26 cellular contexts compared by ENCODE assay signal in the genomic region with DNA sequence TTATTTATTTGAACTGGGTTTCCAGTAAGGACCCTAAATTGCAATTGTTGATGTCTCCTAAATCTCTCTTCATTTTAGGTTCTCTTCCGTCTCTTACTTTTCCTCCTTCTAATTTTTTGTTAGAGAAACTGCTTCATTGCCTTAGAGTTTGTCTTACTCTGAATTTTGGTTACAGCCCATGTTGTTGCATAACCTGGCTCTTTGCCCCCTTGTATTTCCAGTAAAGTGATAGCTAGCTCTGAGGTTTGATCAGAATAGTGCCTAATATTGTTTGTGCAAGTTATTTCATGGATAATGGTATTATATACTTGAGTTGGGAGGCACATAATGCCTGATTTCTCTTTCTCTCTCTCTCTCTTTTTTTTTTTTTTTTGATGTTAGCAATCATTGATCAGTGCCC.
DNase-seq lines count a peak whose midpoint lies in the region; ATAC-seq lines count a peak whose summit lies in the region.
"Had no signal": no experiment of that assay in that cellular context is flagged by ENCODE, and none has a peak within 500 bp of the region (broad histone marks: within the 10 kb centered on the region; RNA-seq: fewer than 3 reads in every experiment).

No MANE protein-coding gene starts in this region.

- POLR2A ChIA-PET in activated CD4-positive, alpha-beta T cell treated with anti-CD3 and anti-CD28 coated beads, Interleukin-2, amount 10 ng/mL, durations not matched to agents 7 days and 5 days (lab: Charles Lee): no interaction called here
- POLR2A ChIA-PET in CD4-positive, alpha-beta memory T cell (lab: Charles Lee; ENCODE audit: partially characterized antibody): no interaction called here

- CTCF ChIA-PET in activated CD4-positive, alpha-beta T cell treated with anti-CD3 and anti-CD28 coated beads, Interleukin-2, amount 10 ng/mL, durations not matched to agents 7 days and 5 days (lab: Charles Lee): no interaction called here
- CTCF ChIA-PET in CD4-positive, alpha-beta memory T cell (lab: Charles Lee; ENCODE audit: partially characterized antibody): no interaction called here

- H3K36me3 ChIP-seq in CD4-positive, alpha-beta memory T cell (ENCODE audit: insufficient read depth, low read length): no peaks in the 10 kb centered on the region
- H3K36me3 ChIP-seq: left lung, ovary had no signal

- ATAC-seq in central memory CD8-positive, alpha-beta T cell (replicated peaks; ENCODE audit: extremely low read depth, poor library complexity, severe bottlenecking): no peak
- ATAC-seq in sciatic nerve (peak; percentile 74), HG03095 (IDR thresholded peaks at IDR 0.05; ENCODE audit: unreplicated experiment) (no peak)
- ATAC-seq: foreskin keratinocyte; stimulated activated naive CD8-positive, alpha-beta T cell treated with anti-CD3 and anti-CD28 coated beads, Interleukin-15, Interleukin-2, amounts not matched to agents 100 U/mL and 50 U/mL, for 24 hours had no signal

- DNase-seq in activated CD4-positive, alpha-beta T cell treated with anti-CD3 and anti-CD28 coated beads, Interleukin-2, amount 10 ng/mL, durations not matched to agents 7 days and 5 days: no peak
- DNase-seq in activated CD4-positive, alpha-beta T cell treated with anti-CD3 and anti-CD28 coated beads for 1 hour: no peak
- no peak for DNase-seq in CD4-positive, alpha-beta memory T cell
- DNase-seq in central memory CD8-positive, alpha-beta T cell (ENCODE audit: low spot score in 2 of 2): no peak
- DNase-seq in sciatic nerve (ENCODE audit: low spot score) (no peak), pons (ENCODE audit: low spot score) (no peak), KG1 (lab: John Stamatoyannopoulos, UW) (no peak)
- DNase-seq: activated naive CD8-positive, alpha-beta T cell treated with anti-CD3 and anti-CD28 coated beads for 36 hours; cerebellar nuclear complex; COR-L47; foreskin keratinocyte; GDM1; hippocampal formation; left lung; NCI-H446 treated with DMSO at 0.1 percent for 48 hours; nephron progenitor cell; OCI-M1; stimulated activated CD4-positive, alpha-beta T cell treated with anti-CD3 and anti-CD28 coated beads, Interleukin-12 subunit alpha, Interleukin-12 subunit beta, amount 100 ng/mL, for 4 hours; stimulated activated CD4-positive, alpha-beta T cell treated with anti-CD3 and anti-CD28 coated beads, Interleukin-4, amount 100 ng/mL, for 24 hours; stimulated activated naive CD8-positive, alpha-beta T cell treated with anti-CD3 and anti-CD28 coated beads, Interleukin-15, Interleukin-2, amounts not matched to agents 100 U/mL and 50 U/mL, for 24 hours; trophoblast cell had no signal

- H3K4me3 ChIP-seq in CD4-positive, alpha-beta memory T cell (ENCODE audit: low read length in 2 of 2): no peak overlapping the region
- H3K4me3 ChIP-seq: left lung, ovary had no signal

- H3K27ac ChIP-seq in CD4-positive, alpha-beta memory T cell (ENCODE audit: low read depth, low read length): no peak overlapping the region
- H3K27ac ChIP-seq: epithelial cell of prostate, foreskin keratinocyte, ovary had no signal

- H3K9me3 Mint-ChIP-seq in activated CD4-positive, alpha-beta T cell treated with anti-CD3 and anti-CD28 coated beads, Interleukin-2, amount 10 ng/mL, durations not matched to agents 7 days and 5 days: no peaks in the 10 kb centered on the region
- H3K9me3 Mint-ChIP-seq in CD4-positive, alpha-beta memory T cell: no peaks in the 10 kb centered on the region
- H3K9me3 Mint-ChIP-seq in central memory CD8-positive, alpha-beta T cell: no peaks in the 10 kb centered on the region
- H3K9me3 Mint-ChIP-seq: activated naive CD8-positive, alpha-beta T cell treated with anti-CD3 and anti-CD28 coated beads for 36 hours; activated T-helper 2 cell treated with anti-CD3 and anti-CD28 coated beads, Interferon-gamma antibody, Interleukin-2, Interleukin-4, amounts not matched to agents 10 μg/mL and 5 μg/mL and 100 μg/mL, durations not matched to agents 14 hours and 24 hours and 36 hours; immature natural killer cell had no signal

- no peaks in the 10 kb centered on the region for H3K27me3 ChIP-seq in CD4-positive, alpha-beta memory T cell (ENCODE audit: insufficient read depth, low read length)
- H3K27me3 ChIP-seq: foreskin keratinocyte, left lung, ovary had no signal

- peaks cover 53% of the 10 kb centered on the region for H3K36me3 Mint-ChIP-seq in activated CD4-positive, alpha-beta T cell treated with anti-CD3 and anti-CD28 coated beads, Interleukin-2, amount 10 ng/mL, durations not matched to agents 7 days and 5 days (ENCODE audit: low read depth)
- peaks cover 35 to 39% of the 10 kb centered on the region in 2 donors for H3K36me3 Mint-ChIP-seq in CD4-positive, alpha-beta memory T cell
- peaks cover 5% of the 10 kb centered on the region for H3K36me3 Mint-ChIP-seq in central memory CD8-positive, alpha-beta T cell (ENCODE audit: insufficient read depth)

- H3K4me3 Mint-ChIP-seq in activated CD4-positive, alpha-beta T cell treated with anti-CD3 and anti-CD28 coated beads, Interleukin-2, amount 10 ng/mL, durations not matched to agents 7 days and 5 days: no peak overlapping the region
- H3K4me3 Mint-ChIP-seq in CD4-positive, alpha-beta memory T cell: peak overlapping the region in 3 of 8 donors; percentile 2 to 49 (median 9)
- H3K4me3 Mint-ChIP-seq in central memory CD8-positive, alpha-beta T cell: no peak overlapping the region
- H3K4me3 Mint-ChIP-seq: activated naive CD8-positive, alpha-beta T cell treated with anti-CD3 and anti-CD28 coated beads for 36 hours; nephron progenitor cell had no signal

- intact Hi-C loops in CD4-positive, alpha-beta memory T cell (cut with micrococcal nuclease): no loop called here
- intact Hi-C loops in sciatic nerve (cut with DNase I): no loop called here

- peaks cover 55% of the 10 kb centered on the region for H3K4me1 Mint-ChIP-seq in activated CD4-positive, alpha-beta T cell treated with anti-CD3 and anti-CD28 coated beads, Interleukin-2, amount 10 ng/mL, durations not matched to agents 7 days and 5 days
- peaks cover 37 to 75% (median 62%) of the 10 kb centered on the region in 4 donors for H3K4me1 Mint-ChIP-seq in CD4-positive, alpha-beta memory T cell
- H3K4me1 Mint-ChIP-seq in central memory CD8-positive, alpha-beta T cell: peaks cover 66% of the 10 kb centered on the region
- H3K4me1 Mint-ChIP-seq: nephron progenitor cell had no signal

- peaks cover 64% of the 10 kb centered on the region for H3K4me1 ChIP-seq in CD4-positive, alpha-beta memory T cell (ENCODE audit: insufficient read depth, low read length)
- H3K4me1 ChIP-seq: foreskin keratinocyte had no signal

- no peaks in the 10 kb centered on the region for H3K27me3 Mint-ChIP-seq in activated CD4-positive, alpha-beta T cell treated with anti-CD3 and anti-CD28 coated beads, Interleukin-2, amount 10 ng/mL, durations not matched to agents 7 days and 5 days
- H3K27me3 Mint-ChIP-seq in CD4-positive, alpha-beta memory T cell: no peaks in the 10 kb centered on the region
- no peaks in the 10 kb centered on the region for H3K27me3 Mint-ChIP-seq in central memory CD8-positive, alpha-beta T cell
- H3K27me3 Mint-ChIP-seq: activated naive CD8-positive, alpha-beta T cell treated with anti-CD3 and anti-CD28 coated beads for 36 hours had no signal

- H3K27ac Mint-ChIP-seq in activated CD4-positive, alpha-beta T cell treated with anti-CD3 and anti-CD28 coated beads, Interleukin-2, amount 10 ng/mL, durations not matched to agents 7 days and 5 days: peak overlapping the region; percentile 58
- H3K27ac Mint-ChIP-seq in CD4-positive, alpha-beta memory T cell: peak overlapping the region in 4 of 7 donors; percentile 25 to 84 (median 51)
- H3K27ac Mint-ChIP-seq in central memory CD8-positive, alpha-beta T cell (ENCODE audit: low read depth): peak overlapping the region; percentile 90
- H3K27ac Mint-ChIP-seq: activated naive CD8-positive, alpha-beta T cell treated with anti-CD3 and anti-CD28 coated beads for 36 hours; activated T-helper 2 cell treated with anti-CD3 and anti-CD28 coated beads, Interferon-gamma antibody, Interleukin-2, Interleukin-4, amounts not matched to agents 10 μg/mL and 5 μg/mL and 100 μg/mL, durations not matched to agents 14 hours and 24 hours and 36 hours; immature natural killer cell; nephron progenitor cell had no signal

- H3K9me3 ChIP-seq in CD4-positive, alpha-beta memory T cell (ENCODE audit: control insufficient read depth in 1 of 2, low read length in 2 of 2): no peaks in the 10 kb centered on the region
- H3K9me3 ChIP-seq: left lung, ovary had no signal
